Comparison of ENCODE assay signal across 9 cellular contexts in genomic region chr4:181849472-181849871, GRCh38.
"Had no signal": no experiment of that assay in that cellular context is flagged by ENCODE, and none has a peak within 500 bp of the region (broad histone marks: within the 10 kb centered on the region; RNA-seq: fewer than 3 reads in every experiment).

No MANE protein-coding gene starts in this region.

- H3K27ac ChIP-seq: GM23248, HL-60 had no signal

- DNase-seq: GM23248, GOT3, H9, HCEC 1CT, HFFc6, KG1 had no signal

- H3K4me3 Mint-ChIP-seq: H9, HFFc6 had no signal

- H2AFZ ChIP-seq: GM23248 had no signal

- H3K27ac Mint-ChIP-seq: H9, HFFc6 had no signal

- H3K9me3 Mint-ChIP-seq: H9, HFFc6 had no signal

- ATAC-seq: HepG2, K562 had no signal

- H3K4me3 ChIP-seq: GM23248, K562 had no signal

- H3K9ac ChIP-seq: GM23248 had no signal

- H3K4me1 Mint-ChIP-seq: H9 had no signal
